2 cellular contexts compared by ENCODE assay signal in genomic region chr1:201751872-201752271, GRCh38.
A peak's percentile ranks its signal among the peaks of the same experiment; 100 is the strongest.
TF ChIP-seq lines count a peak whose summit lies in the region.

No MANE protein-coding gene starts in this region.

TF ChIP-seq in IMR-90, 13 proteins besides CTCF, POLR2A, EP300 and RAD21:
- TF ChIP-seq FOS (IDR thresholded peaks at IDR 0.05; ENCODE audit: low read depth, low read length) (no peak), CEBPB (IDR thresholded peaks at IDR 0.05; ENCODE audit: low read depth, low read length) (peak; percentile 22; the same call in 1 of the 2 replicates)

TF ChIP-seq in GM12878, 131 proteins besides CTCF, POLR2A, EP300 and RAD21:
- TF ChIP-seq SP1 (IDR thresholded peaks at IDR 0.05; ENCODE audit: low read depth, low read length) (no peak), NR2C1 (IDR thresholded peaks at IDR 0.05) (peak; percentile 23; the same call in 1 of the 2 replicates), TCF3 (IDR thresholded peaks at IDR 0.05; ENCODE audit: borderline replicate concordance, insufficient read depth, low read depth, low read length) (no peak), HDAC6 (IDR thresholded peaks at IDR 0.05; ENCODE audit: unreplicated experiment) (no peak), POU2F2 (IDR thresholded peaks at IDR 0.05; ENCODE audit: borderline replicate concordance, low read depth, low read length) (no peak)
